8 cellular contexts compared by ENCODE assay signal in the genomic region with DNA sequence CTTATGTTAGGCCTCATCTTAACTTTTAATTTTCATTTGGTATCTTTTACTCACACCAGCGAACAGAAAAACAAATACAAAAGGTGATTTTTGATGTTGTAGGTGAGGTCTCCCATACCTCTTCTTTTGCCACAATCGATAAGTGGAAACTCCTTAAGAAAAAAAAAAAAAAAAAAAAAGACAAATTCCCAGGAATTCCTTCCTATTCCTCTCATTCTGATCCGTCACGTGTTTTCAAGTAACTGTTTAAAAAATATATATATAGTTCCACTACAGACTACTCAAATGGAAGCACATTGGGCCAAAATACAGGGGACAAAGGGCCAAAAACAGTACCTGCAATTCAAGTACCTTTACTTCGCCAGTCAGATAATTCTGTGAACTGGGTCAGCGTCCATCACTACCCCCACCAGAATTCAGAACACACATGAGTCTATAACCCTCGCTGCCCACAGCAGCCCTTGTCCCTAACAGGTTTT. TPM values are rescaled to one million over a fixed set of nuclear protein-coding genes. Genes with fewer than 3 reads are reported as not detected.
DNase-seq lines count a peak whose midpoint lies in the region; ATAC-seq, FAIRE-seq and TF ChIP-seq lines count a peak whose summit lies in the region.

No MANE protein-coding gene starts in this region.

- peaks cover 13% of the 10 kb centered on the region for H3K4me1 ChIP-seq in CD8-positive, alpha-beta T cell (ENCODE audit: insufficient read depth, low read length)
- peaks cover 23% of the 10 kb centered on the region for H3K4me1 ChIP-seq in OCI-LY7 (ENCODE audit: insufficient read depth, low read length, poor library complexity, severe bottlenecking)

- POLR2A ChIA-PET in CD8-positive, alpha-beta T cell (lab: Charles Lee): interaction anchor here (0.9 to 2.1 kb wide), 9 partner anchors 9 to 193 kb away, joined by 3 to 28 read pairs (median 3); partner anchors contain the start of gene NCL
- POLR2A ChIA-PET in OCI-LY7 (lab: Charles Lee): interaction anchor here (0.6 to 1.9 kb wide), 2 partner anchors 31 to 49 kb away, joined by 5 to 7 read pairs; partner anchors contain the start of gene NCL

- no peaks in the 10 kb centered on the region for H3K27me3 ChIP-seq in CD8-positive, alpha-beta T cell (ENCODE audit: insufficient read depth, low read length)

- peaks cover 7% of the 10 kb centered on the region; the same call in 1 of the 2 replicates for H3K79me2 ChIP-seq in OCI-LY7 (ENCODE audit: insufficient read depth, low read depth, low read length)

- intact Hi-C loops in CD8-positive, alpha-beta T cell (cut with DNase I, micrococcal nuclease): loop anchor here (1.0 to 10.0 kb wide), 8 partner anchors 17 to 1041 kb away; partner anchors contain the start of genes NCL (in 2 of the 2), PDE6D (in 2 of the 2), EIF4E2 (in 1 of the 2) and NMUR1 (in 1 of the 2)
- intact Hi-C loops in OCI-LY7 (cut with micrococcal nuclease; ENCODE audit: unreplicated experiment): loop anchor here (1.0 to 10.0 kb wide), 3 partner anchors 49 to 201 kb away; partner anchors contain the start of gene NCL

- no peak for DNase-seq in CD8-positive, alpha-beta T cell
- DNase-seq in OCI-LY7 (ENCODE audit: low spot score): no peak
- DNase-seq in endothelial cell (ENCODE audit: low spot score): no peak
- no peak for DNase-seq in osteocyte (ENCODE audit: extremely low spot score, unreplicated experiment)
- no peak for DNase-seq in frontal cortex (ENCODE audit: low spot score in 2 of 2)
- DNase-seq in stimulated activated CD4-positive, alpha-beta T cell treated with anti-CD3 and anti-CD28 coated beads, Interleukin-2, amount 100 ng/mL, for 48 hours: no peak

- no peak for TF ChIP-seq CTCF in CD8-positive, alpha-beta T cell (IDR thresholded peaks at IDR 0.05)
- TF ChIP-seq CTCF in OCI-LY7 (conservative IDR thresholded peaks at IDR 0.05; ENCODE audit: low read length) (no peak), endothelial cell (IDR thresholded peaks at IDR 0.05; ENCODE audit: unreplicated experiment) (no peak), osteocyte (IDR thresholded peaks at IDR 0.05) (no peak)

- no peaks in the 10 kb centered on the region for H3K9me2 ChIP-seq in OCI-LY7 (ENCODE audit: insufficient read depth, low read length)

- no peak for ATAC-seq in CD8-positive, alpha-beta T cell
- ATAC-seq in HG02759 (IDR thresholded peaks at IDR 0.05; ENCODE audit: unreplicated experiment): no peak
- ATAC-seq in HG02973 (IDR thresholded peaks at IDR 0.05; ENCODE audit: unreplicated experiment): no peak

- H3K27ac ChIP-seq in CD8-positive, alpha-beta T cell (ENCODE audit: low read depth, low read length): peak overlapping the region; percentile 77
- H3K27ac ChIP-seq in OCI-LY7 (ENCODE audit: low read depth, low read length, poor library complexity, severe bottlenecking): peak overlapping the region; percentile 49

- H3K9me3 Mint-ChIP-seq in CD8-positive, alpha-beta T cell: no peaks in the 10 kb centered on the region
- H3K9me3 Mint-ChIP-seq in endothelial cell (ENCODE audit: unreplicated experiment) (no peaks in the 10 kb centered on the region), osteocyte (ENCODE audit: unreplicated experiment) (no peaks in the 10 kb centered on the region)

- no peaks in the 10 kb centered on the region for H3K9me3 ChIP-seq in CD8-positive, alpha-beta T cell (ENCODE audit: low read length)
- H3K9me3 ChIP-seq in OCI-LY7 (ENCODE audit: low read length): no peaks in the 10 kb centered on the region

- CTCF ChIA-PET in CD8-positive, alpha-beta T cell (lab: Charles Lee): interaction anchor here (2.0 to 2.8 kb wide), 2 partner anchors 31 to 44 kb away, joined by 6 to 12 read pairs; no protein-coding TSS in a partner anchor
- CTCF ChIA-PET in OCI-LY7 (lab: Charles Lee; ENCODE audit: unreplicated experiment): interaction anchor here (0.6 kb wide), 1 partner anchor 60 kb away, joined by 5 read pairs; no protein-coding TSS in a partner anchor

- H3K27ac Mint-ChIP-seq in CD8-positive, alpha-beta T cell: peak overlapping the region; percentile 97
- H3K27ac Mint-ChIP-seq in endothelial cell (ENCODE audit: unreplicated experiment) (peak overlapping the region; percentile 91), osteocyte (ENCODE audit: unreplicated experiment) (peak overlapping the region; percentile 97)

- FAIRE-seq in frontal cortex (lab: Jason Lieb, UNC): no peak

- peak overlapping the region; percentile 71 for H3K4me2 ChIP-seq in OCI-LY7 (ENCODE audit: low read length)

- H3K4me3 ChIP-seq in CD8-positive, alpha-beta T cell (ENCODE audit: low read depth, low read length): peak overlapping the region; percentile 63
- peak overlapping the region; percentile 76 for H3K4me3 ChIP-seq in OCI-LY7 (ENCODE audit: low read depth, low read length, poor library complexity, severe bottlenecking)

- H3K27me3 Mint-ChIP-seq in CD8-positive, alpha-beta T cell (ENCODE audit: low read depth): no peaks in the 10 kb centered on the region
- H3K27me3 Mint-ChIP-seq in endothelial cell (ENCODE audit: unreplicated experiment) (peaks cover 2% of the 10 kb centered on the region), osteocyte (ENCODE audit: unreplicated experiment) (no peaks in the 10 kb centered on the region)

- peaks cover 18% of the 10 kb centered on the region for H3K4me1 Mint-ChIP-seq in CD8-positive, alpha-beta T cell (ENCODE audit: low read depth)
- H3K4me1 Mint-ChIP-seq in endothelial cell (ENCODE audit: unreplicated experiment) (peaks cover 8% of the 10 kb centered on the region), osteocyte (ENCODE audit: unreplicated experiment) (peaks cover 13% of the 10 kb centered on the region)

- H3K36me3 ChIP-seq in CD8-positive, alpha-beta T cell (ENCODE audit: insufficient read depth, low read length): no peaks in the 10 kb centered on the region
- H3K36me3 ChIP-seq in OCI-LY7 (ENCODE audit: insufficient read depth, low read length): 0 out of 2 replicates have a peak, but pooled peaks cover 3% of the 10 kb centered on the region

- BruUV-seq in OCI-LY7 (replicated peaks; lab: Mats Ljungman, UMichigan): TSS peak; percentile 96

- H4K20me1 ChIP-seq in OCI-LY7 (ENCODE audit: insufficient read depth, low read length): no peaks in the 10 kb centered on the region

- peak overlapping the region; percentile 59 for H2AFZ ChIP-seq in OCI-LY7 (ENCODE audit: low read length)

- H3K36me3 Mint-ChIP-seq in CD8-positive, alpha-beta T cell: peaks cover 4% of the 10 kb centered on the region
- H3K36me3 Mint-ChIP-seq in endothelial cell (ENCODE audit: low read depth, unreplicated experiment) (no peaks in the 10 kb centered on the region), osteocyte (ENCODE audit: unreplicated experiment) (no peaks in the 10 kb centered on the region)

- H3K4me3 Mint-ChIP-seq in CD8-positive, alpha-beta T cell: peak overlapping the region; percentile 90
- H3K4me3 Mint-ChIP-seq in endothelial cell (ENCODE audit: unreplicated experiment) (peak overlapping the region; percentile 94), osteocyte (ENCODE audit: unreplicated experiment) (peak overlapping the region; percentile 92)

RNA-seq across cellular contexts. Expression of gene NMUR1, which starts 16.5 kb away (rescaled TPM):
- total RNA-seq in CD8-positive, alpha-beta T cell: under 1 TPM; 0.27 to 0.50 TPM
- total RNA-seq in OCI-LY7 (2014; rRNA removed; shearing (Covaris generic)): not detected in 2 replicates
- total RNA-seq in OCI-LY7 (2022): not detected in 2 replicates
- total RNA-seq in endothelial cell (ENCODE audit: unreplicated experiment): not detected
- total RNA-seq in osteocyte: not detected in 2 replicates
- 0.41 TPM for total RNA-seq in frontal cortex

RNA-seq across cellular contexts. Expression of gene NCL, which starts 49.5 kb away (rescaled TPM):
- total RNA-seq in CD8-positive, alpha-beta T cell: 100 to 1,000 TPM; 390 to 394 TPM
- 255 and 413 TPM in 2 replicates for total RNA-seq in OCI-LY7 (2014; rRNA removed; shearing (Covaris generic))
- total RNA-seq in OCI-LY7 (2022) (895 and 1,007 TPM in 2 replicates), endothelial cell (ENCODE audit: unreplicated experiment) (346 TPM), osteocyte (407 and 421 TPM in 2 replicates), frontal cortex (137 TPM)
